In the genomic region with DNA sequence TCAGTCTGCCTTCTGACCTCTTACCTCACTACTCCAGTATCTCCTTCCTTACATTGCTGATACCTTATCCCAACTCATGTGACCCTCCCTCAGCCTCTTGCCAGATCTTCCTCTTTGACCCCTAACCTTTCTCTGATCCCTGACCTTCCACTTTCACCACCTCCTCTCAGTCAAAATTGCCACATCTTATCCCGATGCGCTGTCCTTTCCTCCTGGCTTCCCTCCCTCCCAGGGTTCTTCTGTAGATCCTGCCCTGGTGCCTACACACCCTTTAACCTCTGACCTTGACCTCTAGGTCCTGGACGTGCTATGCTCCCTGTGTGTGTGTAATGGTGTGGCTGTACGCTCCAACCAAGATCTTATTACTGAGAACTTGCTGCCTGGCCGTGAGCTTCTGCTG, we compare ENCODE assay signal across 10 cellular contexts. TPM values are rescaled to one million over a fixed set of nuclear protein-coding genes. Genes with fewer than 3 reads are reported as not detected.
"Had no signal": no experiment of that assay in that cellular context is flagged by ENCODE, and none has a peak within 500 bp of the region (broad histone marks: within the 10 kb centered on the region; RNA-seq: fewer than 3 reads in every experiment).

No MANE protein-coding gene starts in this region.

- H3K36me3 Mint-ChIP-seq: IgD-negative memory B cell had no signal

- ATAC-seq: GM23338, HCT116, HepG2 had no signal

- DNase-seq: H7, KG1 had no signal

- H3K4me2 ChIP-seq: GM23338 had no signal

- H3K36me3 ChIP-seq: HAP-1 had no signal

- H3K27ac Mint-ChIP-seq: GM23338, IgD-negative memory B cell had no signal

- FAIRE-seq: HepG2 had no signal

- H3K9me3 Mint-ChIP-seq: GM23338 had no signal

- H3K4me1 ChIP-seq: HAP-1 had no signal

- H3K4me3 ChIP-seq: GM23338, HAP-1 had no signal

- H3K27ac ChIP-seq: HL-60 had no signal

- H3K9me3 ChIP-seq: HAP-1 had no signal

- H2AFZ ChIP-seq: GM23338 had no signal

- H3K4me3 Mint-ChIP-seq: GM23338, IgD-negative memory B cell had no signal

RNA-seq across cellular contexts. Expression of a gene that starts 23.7 kb away (rescaled TPM):
- total RNA-seq: H4, HepG2, HT1080 had no signal

RNA-seq across cellular contexts. Expression of a gene that starts 31.2 kb away (rescaled TPM):
- total RNA-seq: HepG2, HT1080 had no signal
- polyA plus RNA-seq: HepG2 had no signal
